ENCODE assay signal across 13 cellular contexts in genomic region chr1:225498539-225499135, GRCh38.
DNase-seq lines count a peak whose midpoint lies in the region; ATAC-seq and TF ChIP-seq lines count a peak whose summit lies in the region.
"Had no signal": no experiment of that assay in that cellular context is flagged by ENCODE, and none has a peak within 500 bp of the region (broad histone marks: within the 10 kb centered on the region; RNA-seq: fewer than 3 reads in every experiment).

No MANE protein-coding gene starts in this region.

- WGBS in endodermal cell (ENCODE audit: insufficient coverage in 1 of 2, insufficient read length in 1 of 2), 2 experiments, result 88% methylated on average over 3 of the region's 4 CpGs; no CpG with 5 or more reads in 1 of the 2 experiments
- WGBS in esophagus muscularis mucosa, result 69% methylated on average over 4 of the region's 4 CpGs

- no peak overlapping the region for H3K4me3 Mint-ChIP-seq in endodermal cell
- H3K4me3 Mint-ChIP-seq: CD14-positive monocyte had no signal

- H3K27ac ChIP-seq in OCI-LY3 (ENCODE audit: low read length) (no peak overlapping the region), endodermal cell (ENCODE audit: low read depth, low read length) (no peak overlapping the region), ascending aorta (no peak overlapping the region), esophagus muscularis mucosa (replicated peaks in 1 of 4) (no peak overlapping the region)
- H3K27ac ChIP-seq: adrenal gland, hepatocyte had no signal

- H3K27me3 Mint-ChIP-seq in endodermal cell (ENCODE audit: insufficient read depth), result no peaks in the 10 kb centered on the region

- intact Hi-C loops in ascending aorta (cut with DNase I) (no loop called here), esophagus muscularis mucosa (cut with DNase I) (no loop called here)

- peak; percentile 54 for ATAC-seq in GM21619 (IDR thresholded peaks at IDR 0.05; ENCODE audit: unreplicated experiment)

- H3K4me1 ChIP-seq in OCI-LY3 (ENCODE audit: low read length), result peaks cover 24% of the 10 kb centered on the region
- H3K4me1 ChIP-seq in endodermal cell (ENCODE audit: control insufficient read depth, insufficient read depth, low read length), result no peaks in the 10 kb centered on the region
- no peaks in the 10 kb centered on the region for H3K4me1 ChIP-seq in ascending aorta
- H3K4me1 ChIP-seq in esophagus muscularis mucosa, result no peaks in the 10 kb centered on the region

- H2AFZ ChIP-seq in OCI-LY3 (ENCODE audit: low read depth, low read length), result no peak overlapping the region
- H2AFZ ChIP-seq: hepatocyte had no signal

- H3K9me3 Mint-ChIP-seq in endodermal cell, result no peaks in the 10 kb centered on the region
- H3K9me3 Mint-ChIP-seq: CD14-positive monocyte had no signal

- no peaks in the 10 kb centered on the region; the same call in 1 of the 2 replicates for H4K20me1 ChIP-seq in OCI-LY3 (ENCODE audit: insufficient read depth, low read length)

- H3K4me1 Mint-ChIP-seq in endodermal cell, result peaks cover 6% of the 10 kb centered on the region
- H3K4me1 Mint-ChIP-seq: CD14-positive monocyte had no signal

- TF ChIP-seq CTCF in OCI-LY3 (IDR thresholded peaks at IDR 0.05; ENCODE audit: low read depth, low read length) (no peak), endodermal cell (conservative IDR thresholded peaks at IDR 0.05) (no peak), ascending aorta (IDR thresholded peaks at IDR 0.05) (no peak), esophagus muscularis mucosa (IDR thresholded peaks at IDR 0.05) (no peak)

- H3K36me3 ChIP-seq in OCI-LY3 (replicated peaks; ENCODE audit: low read depth, low read length) (no peaks in the 10 kb centered on the region), endodermal cell (ENCODE audit: control insufficient read depth, insufficient read depth, low read length) (peaks cover 91% of the 10 kb centered on the region), ascending aorta (peaks cover 4 to 33% of the 10 kb centered on the region in 2 donors), esophagus muscularis mucosa (peaks cover 4 to 50% (median 35%) of the 10 kb centered on the region in 4 donors)
- H3K36me3 ChIP-seq: adrenal gland had no signal

- no peaks in the 10 kb centered on the region for H3K9me3 ChIP-seq in OCI-LY3 (ENCODE audit: insufficient read depth, low read length)
- no peaks in the 10 kb centered on the region for H3K9me3 ChIP-seq in endodermal cell (ENCODE audit: control insufficient read depth, low read length)
- no peaks in the 10 kb centered on the region for H3K9me3 ChIP-seq in ascending aorta
- H3K9me3 ChIP-seq in esophagus muscularis mucosa, result no peaks in the 10 kb centered on the region
- H3K9me3 ChIP-seq: adrenal gland had no signal

- H3K9ac ChIP-seq in OCI-LY3 (ENCODE audit: low read length) (no peak overlapping the region), endodermal cell (ENCODE audit: extremely low read depth, low read length, poor library complexity, severe bottlenecking) (no peak overlapping the region)

- TF ChIP-seq EP300 in esophagus muscularis mucosa (IDR thresholded peaks at IDR 0.05), result no peak

- H3K4me3 ChIP-seq in OCI-LY3 (ENCODE audit: low read length) (peak overlapping the region; percentile 7; the same call in 1 of the 2 replicates), endodermal cell (ENCODE audit: low read length) (no peak overlapping the region), ascending aorta (no peak overlapping the region), esophagus muscularis mucosa (no peak overlapping the region)
- H3K4me3 ChIP-seq: adrenal gland, hepatocyte had no signal

- H3K27me3 ChIP-seq in OCI-LY3 (ENCODE audit: low read depth, low read length) (peaks cover 29% of the 10 kb centered on the region), endodermal cell (ENCODE audit: control insufficient read depth, insufficient read depth, low read length, poor library complexity, severe bottlenecking) (no peaks in the 10 kb centered on the region), ascending aorta (no peaks in the 10 kb centered on the region), esophagus muscularis mucosa (no peaks in the 10 kb centered on the region)
- H3K27me3 ChIP-seq: adrenal gland, hepatocyte had no signal

- H3K36me3 Mint-ChIP-seq in endodermal cell (ENCODE audit: low read depth), result peaks cover 53% of the 10 kb centered on the region
- H3K36me3 Mint-ChIP-seq: CD14-positive monocyte had no signal

- no peak for DNase-seq in endodermal cell
- DNase-seq in retina, result peak; percentile 58
- DNase-seq in NCI-H1930 (lab: John Stamatoyannopoulos, UW), result no peak
- no peak for DNase-seq in ascending aorta (ENCODE audit: low spot score in 2 of 2)
- no peak for DNase-seq in esophagus muscularis mucosa (ENCODE audit: extremely low spot score)
- no peak for DNase-seq in putamen (ENCODE audit: low spot score)
- DNase-seq: adrenal gland, RPMI8226, T-helper 2 cell had no signal

- no peak for TF ChIP-seq POLR2A in esophagus muscularis mucosa (IDR thresholded peaks at IDR 0.05; ENCODE audit: low read depth)

- H3K27ac Mint-ChIP-seq in endodermal cell, result peak overlapping the region; percentile 35

- peak overlapping the region; percentile 53 for H3K4me2 ChIP-seq in OCI-LY3 (ENCODE audit: low read length)
- H3K4me2 ChIP-seq: hepatocyte had no signal

- H3K79me2 ChIP-seq in OCI-LY3 (ENCODE audit: low read length), result no peaks in the 10 kb centered on the region
- H3K79me2 ChIP-seq: hepatocyte had no signal
